ENCODE assay signal across 1 cellular context in genomic region chr1:25766721-25767436, GRCh38.
TF ChIP-seq lines count a peak whose summit lies in the region.

No MANE protein-coding gene starts in this region.

TF ChIP-seq in H1, 55 proteins besides CTCF, POLR2A, EP300 and RAD21:
- no peak for TF ChIP-seq TCF12 (IDR thresholded peaks at IDR 0.05; ENCODE audit: low read depth, low read length)
- no peak for TF ChIP-seq YY1 (IDR thresholded peaks at IDR 0.05; ENCODE audit: low read depth, low read length)
- TF ChIP-seq, protein P1, sequence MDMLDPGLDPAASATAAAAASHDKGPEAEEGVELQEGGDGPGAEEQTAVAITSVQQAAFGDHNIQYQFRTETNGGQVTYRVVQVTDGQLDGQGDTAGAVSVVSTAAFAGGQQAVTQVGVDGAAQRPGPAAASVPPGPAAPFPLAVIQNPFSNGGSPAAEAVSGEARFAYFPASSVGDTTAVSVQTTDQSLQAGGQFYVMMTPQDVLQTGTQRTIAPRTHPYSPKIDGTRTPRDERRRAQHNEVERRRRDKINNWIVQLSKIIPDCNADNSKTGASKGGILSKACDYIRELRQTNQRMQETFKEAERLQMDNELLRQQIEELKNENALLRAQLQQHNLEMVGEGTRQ (IDR thresholded peaks at IDR 0.05; ENCODE audit: low read length), result no peak
- TF ChIP-seq PHF8 (conservative IDR thresholded peaks at IDR 0.05; ENCODE audit: low read depth, low read length), result no peak
- no peak for TF ChIP-seq POLR2AphosphoS5 (IDR thresholded peaks at IDR 0.05; ENCODE audit: low read depth, low read length)
- TF ChIP-seq RXRA (IDR thresholded peaks at IDR 0.05; ENCODE audit: insufficient read depth, low read depth, low read length), result no peak
- TF ChIP-seq CTBP2 (IDR thresholded peaks at IDR 0.05; ENCODE audit: borderline replicate concordance, insufficient read depth, insufficient read length, low read length), result no peak
- no peak for TF ChIP-seq HDAC2 (IDR thresholded peaks at IDR 0.05; ENCODE audit: borderline replicate concordance in 1 of 2, low read depth in 2 of 2, low read length in 2 of 2)
- no peak for TF ChIP-seq CEBPB (IDR thresholded peaks at IDR 0.05; ENCODE audit: low read depth, low read length)
- no peak for TF ChIP-seq KDM5A (IDR thresholded peaks at IDR 0.05; ENCODE audit: low read length)
- TF ChIP-seq EZH2 (IDR thresholded peaks at IDR 0.05; ENCODE audit: low read depth, low read length, severe bottlenecking), result no peak
- TF ChIP-seq SUZ12 (IDR thresholded peaks at IDR 0.05; ENCODE audit: low read length), result no peak
- no peak for TF ChIP-seq ASH2L (IDR thresholded peaks at IDR 0.05; ENCODE audit: low read length)
- no peak for TF ChIP-seq SRF (IDR thresholded peaks at IDR 0.05; ENCODE audit: low read depth, low read length)
- TF ChIP-seq BACH1 (IDR thresholded peaks at IDR 0.05; ENCODE audit: low read length), result no peak
- no peak for TF ChIP-seq MAFK (IDR thresholded peaks at IDR 0.05; ENCODE audit: low read depth, low read length)
